Comparison of ENCODE assay signal across 16 cellular contexts in the genomic region with DNA sequence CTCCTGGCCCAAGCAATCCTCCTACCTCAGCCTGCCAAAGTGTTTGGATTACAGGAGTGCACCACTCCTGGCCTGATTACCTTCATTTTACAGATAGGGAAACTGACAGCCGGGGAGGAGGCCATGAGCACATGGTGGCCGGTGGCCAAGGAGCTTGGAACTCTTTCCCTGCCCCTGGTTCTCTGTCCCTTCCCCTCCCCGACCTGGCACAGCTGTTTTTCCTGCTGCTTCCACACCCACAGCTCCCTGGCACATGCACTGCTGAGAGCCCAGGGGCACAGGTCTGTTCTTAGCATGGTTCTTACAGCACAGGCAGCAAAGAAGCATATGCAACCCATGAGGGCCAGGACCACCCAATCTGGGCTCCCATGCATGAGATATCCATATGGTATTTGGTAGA.
"Had no signal": no experiment of that assay in that cellular context is flagged by ENCODE, and none has a peak within 500 bp of the region (broad histone marks: within the 10 kb centered on the region; RNA-seq: fewer than 3 reads in every experiment).

No MANE protein-coding gene starts in this region.

- H3K9me3 ChIP-seq: esophagus muscularis mucosa, pancreas, SK-N-SH, thoracic aorta had no signal

- ATAC-seq: T-cell had no signal

- H3K4me1 ChIP-seq: esophagus muscularis mucosa, pancreas had no signal

- DNase-seq: activated CD4-positive, alpha-beta T cell treated with anti-CD3 and anti-CD28 coated beads, Interleukin-2, amount 50 U/mL, for 48 hours; activated CD4-positive, CD25-positive, alpha-beta regulatory T cell treated with anti-CD3 and anti-CD28 coated beads, Interleukin-2, amount 50 U/mL, for 72 hours; activated T-cell treated with anti-CD3 and anti-CD28 coated beads, Interleukin-2, amount 50 U/mL, for 24 hours; amniotic stem cell; kidney glomerular epithelial cell; midbrain; naive B cell; SK-N-SH; T-cell; T-helper 9 cell had no signal

- H3K27ac ChIP-seq: esophagus muscularis mucosa, neural progenitor cell, pancreas, thoracic aorta had no signal

- H3K36me3 ChIP-seq: esophagus muscularis mucosa, neural progenitor cell, thoracic aorta had no signal

- H3K4me3 ChIP-seq: esophagus muscularis mucosa, lung, neural progenitor cell, pancreas, smooth muscle cell, thoracic aorta had no signal

- H3K27me3 ChIP-seq: neural progenitor cell, pancreas had no signal
